1 cellular context compared by ENCODE assay signal in genomic region chr3:58008140-58009025, GRCh38.
TF ChIP-seq lines count a peak whose summit lies in the region.

TSS of gene FLNB (plus strand) at chr3:58008422. CDS start at chr3:58008565, 143 bp downstream.

TF ChIP-seq in HepG2, 621 proteins besides CTCF, POLR2A, EP300 and RAD21 (continued from another document and continues in another):
- TF ChIP-seq, protein P1, sequence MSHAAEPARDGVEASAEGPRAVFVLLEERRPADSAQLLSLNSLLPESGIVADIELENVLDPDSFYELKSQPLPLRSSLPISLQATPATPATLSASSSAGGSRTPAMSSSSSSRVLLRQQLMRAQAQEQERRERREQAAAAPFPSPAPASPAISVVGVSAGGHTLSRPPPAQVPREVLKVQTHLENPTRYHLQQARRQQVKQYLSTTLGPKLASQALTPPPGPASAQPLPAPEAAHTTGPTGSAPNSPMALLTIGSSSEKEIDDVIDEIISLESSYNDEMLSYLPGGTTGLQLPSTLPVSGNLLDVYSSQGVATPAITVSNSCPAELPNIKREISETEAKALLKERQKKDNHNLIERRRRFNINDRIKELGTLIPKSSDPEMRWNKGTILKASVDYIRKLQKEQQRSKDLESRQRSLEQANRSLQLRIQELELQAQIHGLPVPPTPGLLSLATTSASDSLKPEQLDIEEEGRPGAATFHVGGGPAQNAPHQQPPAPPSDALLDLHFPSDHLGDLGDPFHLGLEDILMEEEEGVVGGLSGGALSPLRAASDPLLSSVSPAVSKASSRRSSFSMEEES (CRISPR knock-in tag; IDR thresholded peaks at IDR 0.05): no peak
- TF ChIP-seq ZNF382 (CRISPR knock-in tag; IDR thresholded peaks at IDR 0.05; ENCODE audit: borderline replicate concordance): no peak
- TF ChIP-seq ZNF460 (CRISPR knock-in tag; IDR thresholded peaks at IDR 0.05; ENCODE audit: borderline replicate concordance): no peak
- TF ChIP-seq PHF20 (CRISPR knock-in tag; IDR thresholded peaks at IDR 0.05): peak; percentile 40; the same call in 1 of the 2 replicates
- peak; percentile 88; the same call in 1 of the 2 replicates for TF ChIP-seq ZNF224 (CRISPR knock-in tag; IDR thresholded peaks at IDR 0.05)
- TF ChIP-seq HHEX (CRISPR knock-in tag; IDR thresholded peaks at IDR 0.05): no peak
- TF ChIP-seq ZNF652 (CRISPR knock-in tag; IDR thresholded peaks at IDR 0.05; ENCODE audit: borderline replicate concordance, low read depth): no peak
- 0 out of 2 replicates have a peak, but pooled peaks have one; percentile 38 for TF ChIP-seq THYN1 (CRISPR knock-in tag; IDR thresholded peaks at IDR 0.05; ENCODE audit: borderline replicate concordance, low read depth)
- no peak for TF ChIP-seq NFRKB (IDR thresholded peaks at IDR 0.05)
- 0 out of 2 replicates have a peak, but pooled peaks have one; percentile 27 for TF ChIP-seq HNRNPL (IDR thresholded peaks at IDR 0.05; ENCODE audit: low read depth, low read length)
- no peak for TF ChIP-seq KLF9 (CRISPR knock-in tag; IDR thresholded peaks at IDR 0.05; ENCODE audit: low read depth)
- no peak for TF ChIP-seq ZNF552 (CRISPR knock-in tag; IDR thresholded peaks at IDR 0.05; ENCODE audit: borderline replicate concordance)
- TF ChIP-seq FOXP1 (IDR thresholded peaks at IDR 0.05): no peak
- no peak for TF ChIP-seq FOXP1 (CRISPR knock-in tag; IDR thresholded peaks at IDR 0.05)
- no peak for TF ChIP-seq ZNF24 (IDR thresholded peaks at IDR 0.05)
- 0 out of 2 replicates have a peak, but pooled peaks have one; percentile 58 for TF ChIP-seq ZNF317 (CRISPR knock-in tag; IDR thresholded peaks at IDR 0.05)
- TF ChIP-seq ZBTB33 (CRISPR knock-in tag; IDR thresholded peaks at IDR 0.05): no peak; the same call in 1 of the 2 replicates
- peak; percentile 86 for TF ChIP-seq ZFX (CRISPR knock-in tag; IDR thresholded peaks at IDR 0.05; ENCODE audit: low read depth)
- TF ChIP-seq CHD2 (IDR thresholded peaks at IDR 0.05; ENCODE audit: low read depth, low read length): no peak; the same call in 1 of the 2 replicates
- no peak; the same call in 1 of the 2 replicates for TF ChIP-seq ZNF724P (CRISPR knock-in tag; IDR thresholded peaks at IDR 0.05; ENCODE audit: borderline replicate concordance)
- no peak for TF ChIP-seq RBAK (CRISPR knock-in tag; IDR thresholded peaks at IDR 0.05)
- no peak for TF ChIP-seq ZNF354B (CRISPR knock-in tag; IDR thresholded peaks at IDR 0.05)
- no peak for TF ChIP-seq MIER2 (CRISPR knock-in tag; IDR thresholded peaks at IDR 0.05)
- no peak for TF ChIP-seq SOX13 (IDR thresholded peaks at IDR 0.05)
- TF ChIP-seq SOX13 (CRISPR knock-in tag; conservative IDR thresholded peaks at IDR 0.05 in 1 of 2, IDR thresholded peaks at IDR 0.05 in 1 of 2): 0 out of 4 replicates have a peak, but pooled peaks of 1 of the 2 experiments have one; percentile 31
- TF ChIP-seq ELF3 (CRISPR knock-in tag; IDR thresholded peaks at IDR 0.05): no peak
- 0 out of 2 replicates have a peak, but pooled peaks have one; percentile 26 for TF ChIP-seq ZNF335 (CRISPR knock-in tag; IDR thresholded peaks at IDR 0.05)
- no peak for TF ChIP-seq ZNF513 (CRISPR knock-in tag; conservative IDR thresholded peaks at IDR 0.05)
- TF ChIP-seq HNRNPK (IDR thresholded peaks at IDR 0.05; ENCODE audit: low read depth, low read length, poor library complexity, severe bottlenecking): peak; percentile 9
- TF ChIP-seq, protein P2, sequence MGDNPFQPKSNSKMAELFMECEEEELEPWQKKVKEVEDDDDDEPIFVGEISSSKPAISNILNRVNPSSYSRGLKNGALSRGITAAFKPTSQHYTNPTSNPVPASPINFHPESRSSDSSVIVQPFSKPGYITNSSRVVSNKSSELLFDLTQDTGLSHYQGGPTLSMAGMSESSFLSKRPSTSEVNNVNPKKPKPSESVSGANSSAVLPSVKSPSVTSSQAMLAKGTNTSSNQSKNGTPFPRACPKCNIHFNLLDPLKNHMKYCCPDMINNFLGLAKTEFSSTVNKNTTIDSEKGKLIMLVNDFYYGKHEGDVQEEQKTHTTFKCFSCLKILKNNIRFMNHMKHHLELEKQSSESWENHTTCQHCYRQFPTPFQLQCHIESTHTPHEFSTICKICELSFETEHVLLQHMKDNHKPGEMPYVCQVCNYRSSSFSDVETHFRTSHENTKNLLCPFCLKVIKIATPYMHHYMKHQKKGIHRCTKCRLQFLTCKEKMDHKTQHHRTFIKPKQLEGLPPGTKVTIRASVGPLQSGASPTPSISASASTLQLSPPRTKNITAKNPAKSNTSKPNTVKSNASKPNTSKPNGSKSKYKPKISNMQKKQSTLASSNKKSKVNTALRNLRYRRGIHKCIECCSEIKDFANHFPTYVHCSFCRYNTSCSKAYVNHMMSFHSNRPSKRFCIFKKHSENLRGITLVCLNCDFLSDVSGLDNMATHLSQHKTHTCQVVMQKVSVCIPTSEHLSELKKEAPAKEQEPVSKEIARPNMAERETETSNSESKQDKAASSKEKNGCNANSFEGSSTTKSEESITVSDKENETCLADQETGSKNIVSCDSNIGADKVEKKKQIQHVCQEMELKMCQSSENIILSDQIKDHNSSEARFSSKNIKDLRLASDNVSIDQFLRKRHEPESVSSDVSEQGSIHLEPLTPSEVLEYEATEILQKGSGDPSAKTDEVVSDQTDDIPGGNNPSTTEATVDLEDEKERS (CRISPR knock-in tag; IDR thresholded peaks at IDR 0.05): peak; percentile 91
- TF ChIP-seq RORA (CRISPR knock-in tag; IDR thresholded peaks at IDR 0.05): no peak
- peak; percentile 82; the same call in 1 of the 2 replicates for TF ChIP-seq HOXA5 (CRISPR knock-in tag; IDR thresholded peaks at IDR 0.05)
- TF ChIP-seq ZNF484 (CRISPR knock-in tag; IDR thresholded peaks at IDR 0.05; ENCODE audit: borderline replicate concordance, low read depth): 0 out of 2 replicates have a peak, but pooled peaks have one; percentile 57
- 0 out of 2 replicates have a peak, but pooled peaks have one; percentile 67 for TF ChIP-seq GATA4 (IDR thresholded peaks at IDR 0.05; ENCODE audit: borderline replicate concordance, low read depth)
- TF ChIP-seq PCBP1 (IDR thresholded peaks at IDR 0.05; ENCODE audit: borderline replicate concordance, low read depth, low read length): no peak
- no peak for TF ChIP-seq SYNCRIP (IDR thresholded peaks at IDR 0.05; ENCODE audit: insufficient read depth, low read depth, low read length)
- 0 out of 2 replicates have a peak, but pooled peaks have one; percentile 14 for TF ChIP-seq SNAPC5 (CRISPR knock-in tag; IDR thresholded peaks at IDR 0.05; ENCODE audit: borderline replicate concordance)
- TF ChIP-seq, protein P3, sequence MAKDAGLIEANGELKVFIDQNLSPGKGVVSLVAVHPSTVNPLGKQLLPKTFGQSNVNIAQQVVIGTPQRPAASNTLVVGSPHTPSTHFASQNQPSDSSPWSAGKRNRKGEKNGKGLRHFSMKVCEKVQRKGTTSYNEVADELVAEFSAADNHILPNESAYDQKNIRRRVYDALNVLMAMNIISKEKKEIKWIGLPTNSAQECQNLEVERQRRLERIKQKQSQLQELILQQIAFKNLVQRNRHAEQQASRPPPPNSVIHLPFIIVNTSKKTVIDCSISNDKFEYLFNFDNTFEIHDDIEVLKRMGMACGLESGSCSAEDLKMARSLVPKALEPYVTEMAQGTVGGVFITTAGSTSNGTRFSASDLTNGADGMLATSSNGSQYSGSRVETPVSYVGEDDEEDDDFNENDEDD (CRISPR knock-in tag; IDR thresholded peaks at IDR 0.05; ENCODE audit: borderline replicate concordance): peak; percentile 14; the same call in 1 of the 2 replicates
- 0 out of 2 replicates have a peak, but pooled peaks have one; percentile 56 for TF ChIP-seq ZSCAN30 (CRISPR knock-in tag; IDR thresholded peaks at IDR 0.05)
- TF ChIP-seq, protein P4, sequence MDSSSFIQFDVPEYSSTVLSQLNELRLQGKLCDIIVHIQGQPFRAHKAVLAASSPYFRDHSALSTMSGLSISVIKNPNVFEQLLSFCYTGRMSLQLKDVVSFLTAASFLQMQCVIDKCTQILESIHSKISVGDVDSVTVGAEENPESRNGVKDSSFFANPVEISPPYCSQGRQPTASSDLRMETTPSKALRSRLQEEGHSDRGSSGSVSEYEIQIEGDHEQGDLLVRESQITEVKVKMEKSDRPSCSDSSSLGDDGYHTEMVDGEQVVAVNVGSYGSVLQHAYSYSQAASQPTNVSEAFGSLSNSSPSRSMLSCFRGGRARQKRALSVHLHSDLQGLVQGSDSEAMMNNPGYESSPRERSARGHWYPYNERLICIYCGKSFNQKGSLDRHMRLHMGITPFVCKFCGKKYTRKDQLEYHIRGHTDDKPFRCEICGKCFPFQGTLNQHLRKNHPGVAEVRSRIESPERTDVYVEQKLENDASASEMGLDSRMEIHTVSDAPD (CRISPR knock-in tag; IDR thresholded peaks at IDR 0.05): no peak
- no peak for TF ChIP-seq FOXA1 (IDR thresholded peaks at IDR 0.05)
- peak; percentile 5; the same call in 1 of the 2 replicates for TF ChIP-seq FOXA1 (CRISPR knock-in tag; IDR thresholded peaks at IDR 0.05)
- no peak for TF ChIP-seq NCOA2 (CRISPR knock-in tag; IDR thresholded peaks at IDR 0.05)
- no peak for TF ChIP-seq TFAP4 (IDR thresholded peaks at IDR 0.05; ENCODE audit: borderline replicate concordance, low read depth)
- TF ChIP-seq JARID2 (CRISPR knock-in tag; IDR thresholded peaks at IDR 0.05; ENCODE audit: insufficient replicate concordance): peak; percentile 62
- TF ChIP-seq TBX3 (IDR thresholded peaks at IDR 0.05; ENCODE audit: borderline replicate concordance): no peak
- TF ChIP-seq, protein P5, sequence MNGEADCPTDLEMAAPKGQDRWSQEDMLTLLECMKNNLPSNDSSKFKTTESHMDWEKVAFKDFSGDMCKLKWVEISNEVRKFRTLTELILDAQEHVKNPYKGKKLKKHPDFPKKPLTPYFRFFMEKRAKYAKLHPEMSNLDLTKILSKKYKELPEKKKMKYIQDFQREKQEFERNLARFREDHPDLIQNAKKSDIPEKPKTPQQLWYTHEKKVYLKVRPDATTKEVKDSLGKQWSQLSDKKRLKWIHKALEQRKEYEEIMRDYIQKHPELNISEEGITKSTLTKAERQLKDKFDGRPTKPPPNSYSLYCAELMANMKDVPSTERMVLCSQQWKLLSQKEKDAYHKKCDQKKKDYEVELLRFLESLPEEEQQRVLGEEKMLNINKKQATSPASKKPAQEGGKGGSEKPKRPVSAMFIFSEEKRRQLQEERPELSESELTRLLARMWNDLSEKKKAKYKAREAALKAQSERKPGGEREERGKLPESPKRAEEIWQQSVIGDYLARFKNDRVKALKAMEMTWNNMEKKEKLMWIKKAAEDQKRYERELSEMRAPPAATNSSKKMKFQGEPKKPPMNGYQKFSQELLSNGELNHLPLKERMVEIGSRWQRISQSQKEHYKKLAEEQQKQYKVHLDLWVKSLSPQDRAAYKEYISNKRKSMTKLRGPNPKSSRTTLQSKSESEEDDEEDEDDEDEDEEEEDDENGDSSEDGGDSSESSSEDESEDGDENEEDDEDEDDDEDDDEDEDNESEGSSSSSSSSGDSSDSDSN (CRISPR knock-in tag; IDR thresholded peaks at IDR 0.05): peak; percentile 76
- TF ChIP-seq KDM5A (IDR thresholded peaks at IDR 0.05; ENCODE audit: borderline replicate concordance, low read length): peak; percentile 73
- no peak for TF ChIP-seq TOE1 (CRISPR knock-in tag; IDR thresholded peaks at IDR 0.05)
- TF ChIP-seq ZBTB42 (CRISPR knock-in tag; IDR thresholded peaks at IDR 0.05): no peak
- TF ChIP-seq, protein P6, sequence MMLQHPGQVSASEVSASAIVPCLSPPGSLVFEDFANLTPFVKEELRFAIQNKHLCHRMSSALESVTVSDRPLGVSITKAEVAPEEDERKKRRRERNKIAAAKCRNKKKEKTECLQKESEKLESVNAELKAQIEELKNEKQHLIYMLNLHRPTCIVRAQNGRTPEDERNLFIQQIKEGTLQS (CRISPR knock-in tag; IDR thresholded peaks at IDR 0.05): peak; percentile 31; the same call in 1 of the 2 replicates
- TF ChIP-seq RXRA (CRISPR knock-in tag; IDR thresholded peaks at IDR 0.05): 0 out of 2 replicates have a peak, but pooled peaks have one; percentile 24
- peak; percentile 96 for TF ChIP-seq ZNF225 (CRISPR knock-in tag; IDR thresholded peaks at IDR 0.05)
- no peak for TF ChIP-seq ELF1 (CRISPR knock-in tag; IDR thresholded peaks at IDR 0.05)
